Comparison of ENCODE assay signal across 15 cellular contexts in genomic region chr5:150500905-150501304, GRCh38. TPM values are rescaled to one million over a fixed set of nuclear protein-coding genes. Genes with fewer than 3 reads are reported as not detected.
A peak's percentile ranks its signal among the peaks of the same experiment; 100 is the strongest.
DNase-seq lines count a peak whose midpoint lies in the region; ATAC-seq, FAIRE-seq and TF ChIP-seq lines count a peak whose summit lies in the region.
"Had no signal": no experiment of that assay in that cellular context is flagged by ENCODE, and none has a peak within 500 bp of the region (broad histone marks: within the 10 kb centered on the region; RNA-seq: fewer than 3 reads in every experiment).

No MANE protein-coding gene starts in this region.

- H3K9ac ChIP-seq in keratinocyte (ENCODE audit: control insufficient read depth, extremely low read depth, insufficient read depth, low read length) (no peak overlapping the region), skeletal muscle satellite cell (ENCODE audit: low read depth, low read length) (peak overlapping the region; percentile 51)

- H4K20me1 ChIP-seq in keratinocyte (ENCODE audit: control insufficient read depth, extremely low read depth, insufficient read depth, low read length) = peaks cover 2% of the 10 kb centered on the region

- no peak overlapping the region for H3K4me3 Mint-ChIP-seq in brain
- H3K4me3 Mint-ChIP-seq: activated CD8-positive, alpha-beta T cell treated with anti-CD3 and anti-CD28 coated beads, Interleukin-2, amount 10 ng/mL, durations not matched to agents 7 days and 5 days had no signal

- H3K79me2 ChIP-seq in keratinocyte (ENCODE audit: control insufficient read depth, insufficient read depth, low read length) = peaks cover 93% of the 10 kb centered on the region

- no peaks in the 10 kb centered on the region for H3K27me3 Mint-ChIP-seq in brain

- peaks cover 20% of the 10 kb centered on the region for H3K9me1 ChIP-seq in keratinocyte (ENCODE audit: control insufficient read depth, extremely low read depth, insufficient read depth, low read length)

- H3K27me3 ChIP-seq in keratinocyte (ENCODE audit: control insufficient read depth, extremely low read depth, insufficient read depth, low read length) (no peaks in the 10 kb centered on the region), skeletal muscle satellite cell (ENCODE audit: control insufficient read depth, insufficient read depth, low read length) (no peaks in the 10 kb centered on the region), HAP-1 (ENCODE audit: low read depth) (no peaks in the 10 kb centered on the region)

- ATAC-seq in GM18873 (IDR thresholded peaks at IDR 0.05; ENCODE audit: low FRiP score, unreplicated experiment) = no peak
- ATAC-seq: activated CD8-positive, alpha-beta T cell treated with anti-CD3 and anti-CD28 coated beads, Interleukin-2, amount 10 ng/mL, durations not matched to agents 7 days and 5 days had no signal

- DNase-seq in C1 segment of cervical spinal cord (lab: John Stamatoyannopoulos, UW) = peak in 9 of 14 donors; percentile 37 to 82 (median 64)
- DNase-seq in keratinocyte (ENCODE audit: low read depth, low spot score) = no peak
- no peak for DNase-seq in SHP77 (lab: John Stamatoyannopoulos, UW)
- DNase-seq in HAP-1 (ENCODE audit: low spot score in 2 of 2) = no peak
- no peak for DNase-seq in stimulated activated CD4-positive, alpha-beta T cell treated with anti-CD3 and anti-CD28 coated beads, Interleukin-12 subunit alpha, Interleukin-12 subunit beta, amount 100 ng/mL, for 4 hours
- DNase-seq: activated CD8-positive, alpha-beta T cell treated with anti-CD3 and anti-CD28 coated beads, Interleukin-2, amount 10 ng/mL, durations not matched to agents 7 days and 5 days; activated gamma-delta T cell treated with Interleukin-2 at 50 U/mL for 16 hours; NCI-H1105; NCI-H510A treated with DMSO at 0.1 percent for 48 hours had no signal

- no peaks in the 10 kb centered on the region for H3K9me3 Mint-ChIP-seq in brain

- H3K4me2 ChIP-seq in keratinocyte (ENCODE audit: control insufficient read depth, extremely low read depth, insufficient read depth, low read depth, low read length) = peak overlapping the region; percentile 20
- H3K4me2 ChIP-seq in skeletal muscle satellite cell (ENCODE audit: low read length) = peak overlapping the region; percentile 81

- H3K4me1 Mint-ChIP-seq in brain = peaks cover 89% of the 10 kb centered on the region

- TF ChIP-seq CTCF in brain (conservative IDR thresholded peaks at IDR 0.05) (no peak), keratinocyte (optimal IDR thresholded peaks at IDR 0.05 in 1 of 3, IDR thresholded peaks at IDR 0.05 in 1 of 3, conservative IDR thresholded peaks at IDR 0.05 in 1 of 3; ENCODE audit: extremely low read depth in 1 of 3, insufficient read depth in 2 of 3, low read length in 3 of 3) (no peak)

- peaks cover 9% of the 10 kb centered on the region for H3K36me3 Mint-ChIP-seq in brain

- H3K4me1 ChIP-seq in keratinocyte (ENCODE audit: control insufficient read depth, extremely low read depth, insufficient read depth, low read length) (peaks cover 71% of the 10 kb centered on the region), skeletal muscle satellite cell (ENCODE audit: control insufficient read depth, insufficient read depth, low read length) (peaks cover 95% of the 10 kb centered on the region), HAP-1 (peaks cover 12% of the 10 kb centered on the region)

- H3K9me3 ChIP-seq in keratinocyte (ENCODE audit: control insufficient read depth, low read depth, low read length) = no peaks in the 10 kb centered on the region
- H3K9me3 ChIP-seq in skeletal muscle satellite cell (replicated peaks; ENCODE audit: low read length) = no peaks in the 10 kb centered on the region
- H3K9me3 ChIP-seq in HAP-1 = no peaks in the 10 kb centered on the region
- H3K9me3 ChIP-seq: thoracic aorta had no signal

- H3K27ac Mint-ChIP-seq in brain = peak overlapping the region in 3 of 5 experiments; percentile 69 to 81 (median 73)
- H3K27ac Mint-ChIP-seq: activated CD8-positive, alpha-beta T cell treated with anti-CD3 and anti-CD28 coated beads, Interleukin-2, amount 10 ng/mL, durations not matched to agents 7 days and 5 days had no signal

- H3K27ac ChIP-seq in keratinocyte (ENCODE audit: control insufficient read depth, insufficient read depth, low read length) = no peak overlapping the region

- dilution Hi-C loops in keratinocyte (cut with MboI; ENCODE audit: extremely low pct_ligation_motif_present, low sequenced_read_pairs) = no loop called here

- FAIRE-seq in keratinocyte (lab: Jason Lieb, UNC) = peak; percentile 43
- FAIRE-seq: bronchial epithelial cell, RCC 7860 had no signal

- in situ Hi-C loops in HAP-1 (cut with MboI; ENCODE audit: low sequenced_read_pairs) = no loop called here

- H3K36me3 ChIP-seq in keratinocyte (ENCODE audit: control insufficient read depth in 2 of 2, extremely low read depth in 1 of 2, insufficient read depth in 2 of 2, low read length in 2 of 2) = peaks cover 3 to 4% of the 10 kb centered on the region in 2 experiments
- H3K36me3 ChIP-seq in skeletal muscle satellite cell (ENCODE audit: insufficient read depth, low read length) = peaks cover 14% of the 10 kb centered on the region
- peaks cover 6% of the 10 kb centered on the region for H3K36me3 ChIP-seq in HAP-1 (replicated peaks)
- H3K36me3 ChIP-seq: thoracic aorta had no signal

- H3K4me3 ChIP-seq in keratinocyte (ENCODE audit: control insufficient read depth in 2 of 3, extremely low read depth in 1 of 3, insufficient read depth in 2 of 3, low read depth in 1 of 3, low read length in 3 of 3) (no peak overlapping the region), skeletal muscle satellite cell (ENCODE audit: low read length) (no peak overlapping the region), HAP-1 (no peak overlapping the region)
- H3K4me3 ChIP-seq: thoracic aorta had no signal

- no peak overlapping the region for H2AFZ ChIP-seq in keratinocyte (ENCODE audit: control insufficient read depth, low read length)

RNA-seq across cellular contexts. Expression of gene NDST1, which starts 7.0 kb away (rescaled TPM):
- polyA plus RNA-seq in brain (ENCODE audit: insufficient read depth, low read depth, low replicate concordance) (40.0 TPM), keratinocyte (24.9 to 43.5 TPM (median 36.2 TPM) in 3 replicates)
- 8.3 TPM for polyA plus RNA-seq in keratinocyte (2011; ENCODE audit: low read depth)
- polyA plus RNA-seq in keratinocyte (2011; cell fraction: cytosol; rRNA removed) = 31.9 and 37.2 TPM in 2 replicates
- 106 and 123 TPM in 2 replicates for polyA plus RNA-seq in keratinocyte (2011; cell fraction: nucleus; rRNA removed)
- polyA plus RNA-seq in keratinocyte (2012; ENCODE audit: low replicate concordance) = 21.8 and 60.7 TPM in 2 replicates
- polyA minus RNA-seq in keratinocyte = 60.2 to 180 TPM (median 69.9 TPM) in 3 replicates
- 62.7 TPM for polyA minus RNA-seq in keratinocyte (2011; cell fraction: cytosol; rRNA and poly(A)+ RNA removed)
- 122 and 151 TPM in 2 replicates for polyA minus RNA-seq in keratinocyte (2011; cell fraction: nucleus; rRNA and poly(A)+ RNA removed)
- 51.2 and 52.4 TPM in 2 replicates for total RNA-seq in skeletal muscle satellite cell (2012; rRNA removed)

RNA-seq across cellular contexts. Expression of gene RPS14, which starts 51.4 kb away (rescaled TPM):
- polyA plus RNA-seq in brain (ENCODE audit: insufficient read depth, low read depth, low replicate concordance) (2,096 TPM), keratinocyte (3,540 to 4,624 TPM (median 3,588 TPM) in 3 replicates)
- 630 TPM for polyA plus RNA-seq in keratinocyte (2011; ENCODE audit: low read depth)
- 6,466 and 6,976 TPM in 2 replicates for polyA plus RNA-seq in keratinocyte (2011; cell fraction: cytosol; rRNA removed)
- 1,255 and 1,377 TPM in 2 replicates for polyA plus RNA-seq in keratinocyte (2011; cell fraction: nucleus; rRNA removed)
- polyA plus RNA-seq in keratinocyte (2012; ENCODE audit: low replicate concordance) = 2,935 and 4,321 TPM in 2 replicates
- polyA minus RNA-seq in keratinocyte = 778 to 1,315 TPM (median 1,196 TPM) in 3 replicates
- 781 TPM for polyA minus RNA-seq in keratinocyte (2011; cell fraction: cytosol; rRNA and poly(A)+ RNA removed)
- 129 and 187 TPM in 2 replicates for polyA minus RNA-seq in keratinocyte (2011; cell fraction: nucleus; rRNA and poly(A)+ RNA removed)
- 3,190 and 4,225 TPM in 2 replicates for total RNA-seq in skeletal muscle satellite cell (2012; rRNA removed)

Comparison
In these comparisons a context has a peak if more than half of its experiments do, and no peak if none do; other contexts are left out.
1. DNase-seq: peak in C1 segment of cervical spinal cord (9 of 14); none in keratinocyte (single experiment), SHP77 (0 of 2), HAP-1 (0 of 2) and stimulated activated CD4-positive, alpha-beta T cell treated with anti-CD3 and anti-CD28 coated beads, Interleukin-12 subunit alpha, Interleukin-12 subunit beta, amount 100 ng/mL, for 4 hours (single experiment).